In genomic region chr4:151324124-151324448, GRCh38 we compare ENCODE assay signal across 1 cellular context.
TF ChIP-seq lines count a peak whose summit lies in the region.

No MANE protein-coding gene starts in this region.

TF ChIP-seq in HepG2, 621 proteins besides CTCF, POLR2A, EP300 and RAD21 (continued from another document):
- TF ChIP-seq ZBTB44 (CRISPR knock-in tag; IDR thresholded peaks at IDR 0.05) (no peak), ZBTB46 (CRISPR knock-in tag; IDR thresholded peaks at IDR 0.05; ENCODE audit: borderline replicate concordance) (no peak), THAP9 (CRISPR knock-in tag; IDR thresholded peaks at IDR 0.05; ENCODE audit: borderline replicate concordance) (no peak), GABPA (IDR thresholded peaks at IDR 0.05; ENCODE audit: low read depth, low read length) (no peak), GABPA (CRISPR knock-in tag; IDR thresholded peaks at IDR 0.05; ENCODE audit: low read depth) (0 out of 2 replicates have a peak, but pooled peaks have one; percentile 6), E2F1 (CRISPR knock-in tag; IDR thresholded peaks at IDR 0.05) (no peak), MTA1 (CRISPR knock-in tag; IDR thresholded peaks at IDR 0.05; ENCODE audit: borderline replicate concordance) (no peak), ONECUT2 (CRISPR knock-in tag; IDR thresholded peaks at IDR 0.05) (no peak), ZNF670 (CRISPR knock-in tag; IDR thresholded peaks at IDR 0.05; ENCODE audit: borderline replicate concordance) (no peak), ZNF800 (CRISPR knock-in tag; IDR thresholded peaks at IDR 0.05) (no peak), ZNF891 (CRISPR knock-in tag; IDR thresholded peaks at IDR 0.05) (no peak), ZNF557 (CRISPR knock-in tag; IDR thresholded peaks at IDR 0.05) (no peak), ZNF501 (CRISPR knock-in tag; IDR thresholded peaks at IDR 0.05) (no peak), ZNF674 (CRISPR knock-in tag; IDR thresholded peaks at IDR 0.05; ENCODE audit: low read depth) (no peak), ZNF607 (CRISPR knock-in tag; IDR thresholded peaks at IDR 0.05; ENCODE audit: borderline replicate concordance) (no peak), ZNF3 (CRISPR knock-in tag; IDR thresholded peaks at IDR 0.05) (0 out of 2 replicates have a peak, but pooled peaks have one; percentile 2), PCBP1 (IDR thresholded peaks at IDR 0.05; ENCODE audit: borderline replicate concordance, low read depth, low read length) (no peak), HOMEZ (CRISPR knock-in tag; IDR thresholded peaks at IDR 0.05; ENCODE audit: low read depth) (peak; percentile 19; the same call in 1 of the 2 replicates), HDAC2 (CRISPR knock-in tag; IDR thresholded peaks at IDR 0.05) (no peak), ZNF20 (CRISPR knock-in tag; IDR thresholded peaks at IDR 0.05) (no peak), PHF5A (CRISPR knock-in tag; IDR thresholded peaks at IDR 0.05; ENCODE audit: low read depth, unreplicated experiment) (peak; percentile 7), PBX2 (CRISPR knock-in tag; IDR thresholded peaks at IDR 0.05) (no peak), SIN3B (IDR thresholded peaks at IDR 0.05; ENCODE audit: low read length) (peak; percentile 73; the same call in 1 of the 2 replicates), KAT7 (CRISPR knock-in tag; IDR thresholded peaks at IDR 0.05; ENCODE audit: borderline replicate concordance) (peak; percentile 46; the same call in 1 of the 2 replicates), POLR2AphosphoS5 (IDR thresholded peaks at IDR 0.05; ENCODE audit: low read depth, low read length) (peak; percentile 40; the same call in 1 of the 2 replicates), KLF9 (CRISPR knock-in tag; IDR thresholded peaks at IDR 0.05; ENCODE audit: low read depth) (0 out of 2 replicates have a peak, but pooled peaks have one; percentile 1), ZNF205 (CRISPR knock-in tag; IDR thresholded peaks at IDR 0.05) (no peak), ZNF746 (CRISPR knock-in tag; IDR thresholded peaks at IDR 0.05) (no peak), ELF4 (CRISPR knock-in tag; IDR thresholded peaks at IDR 0.05; ENCODE audit: borderline replicate concordance) (peak; percentile 75; the same call in 1 of the 2 replicates), KDM5A (IDR thresholded peaks at IDR 0.05; ENCODE audit: borderline replicate concordance, low read length) (0 out of 2 replicates have a peak, but pooled peaks have one; percentile 44), GFI1 (CRISPR knock-in tag; IDR thresholded peaks at IDR 0.05; ENCODE audit: borderline replicate concordance) (no peak), ZNF512 (CRISPR knock-in tag; IDR thresholded peaks at IDR 0.05) (no peak), ZNF720 (CRISPR knock-in tag; IDR thresholded peaks at IDR 0.05) (no peak), THAP11 (CRISPR knock-in tag; IDR thresholded peaks at IDR 0.05) (no peak), SMAD3 (CRISPR knock-in tag; IDR thresholded peaks at IDR 0.05) (no peak)
